17 cellular contexts compared by ENCODE assay signal in genomic region chr6:15544321-15544900, GRCh38.
"Had no signal": no experiment of that assay in that cellular context is flagged by ENCODE, and none has a peak within 500 bp of the region (broad histone marks: within the 10 kb centered on the region; RNA-seq: fewer than 3 reads in every experiment).

No MANE protein-coding gene starts in this region.

- DNase-seq: activated CD8-positive, alpha-beta memory T cell treated with anti-CD3 and anti-CD28 coated beads, Interleukin-2, amount 50 U/mL, for 48 hours; activated effector memory CD4-positive, alpha-beta T cell treated with Interleukin-2 at 50 U/mL for 16 hours; activated naive CD4-positive, alpha-beta T cell treated with anti-CD3 and anti-CD28 coated beads, Interleukin-2, amount 50 U/mL, for 16 hours; activated T-cell treated with anti-CD3 and anti-CD28 coated beads, Interleukin-2, amount 50 U/mL, for 48 hours; aorta; immature natural killer cell; mesendoderm; natural killer cell; posterior cingulate gyrus; sigmoid colon; stimulated activated CD8-positive, alpha-beta memory T cell treated with anti-CD3 and anti-CD28 coated beads, Interleukin-4, amount 100 ng/mL, for 48 hours; stimulated activated naive CD4-positive, alpha-beta T cell treated with Interleukin-2 at 50 U/mL for 16 hours; T1000; transverse colon had no signal

- H3K4me3 ChIP-seq: cardiac muscle cell, sigmoid colon, suprapubic skin, transverse colon, vagina had no signal

- H3K27ac ChIP-seq: cardiac muscle cell, sigmoid colon, suprapubic skin, transverse colon, vagina had no signal

- H3K4me1 ChIP-seq: suprapubic skin, transverse colon, vagina had no signal

- ATAC-seq: natural killer cell had no signal

- H3K9me3 ChIP-seq: sigmoid colon, suprapubic skin, transverse colon, vagina had no signal

- H3K36me3 ChIP-seq: cardiac muscle cell, sigmoid colon, suprapubic skin, transverse colon, vagina had no signal

- H3K27me3 ChIP-seq: cardiac muscle cell, sigmoid colon, suprapubic skin, transverse colon, vagina had no signal
